ENCODE assay signal across 25 cellular contexts in the genomic region with DNA sequence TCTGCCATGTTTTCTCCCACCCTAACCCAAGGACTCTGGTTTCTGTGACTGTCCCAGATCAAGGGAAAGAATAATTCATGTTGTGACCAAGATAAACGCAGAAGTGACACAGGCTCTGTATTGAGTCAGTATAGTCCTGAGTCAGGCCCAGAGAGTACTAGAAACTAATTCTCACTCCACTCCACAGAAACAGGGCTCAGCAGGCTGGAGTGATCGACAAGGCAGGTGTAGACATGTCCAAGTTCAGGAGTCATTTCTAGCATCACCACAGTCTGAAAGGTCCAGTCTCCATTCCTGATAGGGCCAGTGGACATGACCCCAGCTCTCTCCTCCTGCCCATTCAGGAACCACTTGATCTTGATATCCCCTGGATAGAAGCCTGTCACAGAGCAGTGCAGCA. TPM values are rescaled to one million over a fixed set of nuclear protein-coding genes. Genes with fewer than 3 reads are reported as not detected.
DNase-seq lines count a peak whose midpoint lies in the region; ATAC-seq and TF ChIP-seq lines count a peak whose summit lies in the region.
"Had no signal": no experiment of that assay in that cellular context is flagged by ENCODE, and none has a peak within 500 bp of the region (broad histone marks: within the 10 kb centered on the region; RNA-seq: fewer than 3 reads in every experiment).

No MANE protein-coding gene starts in this region.

- POLR2A ChIA-PET in MCF 10A (lab: Yijun Ruan, JAX) (interaction anchor here (1.1 kb wide), 1 partner anchor 30 kb away, joined by 4 read pairs; no protein-coding TSS in a partner anchor), RWPE1 (lab: Yijun Ruan, JAX; ENCODE audit: low non-redundant PET) (no interaction called here)
- POLR2A ChIA-PET in activated CD4-positive, alpha-beta memory T cell treated with anti-CD3 and anti-CD28 coated beads, Interleukin-2, amount 10 ng/mL, durations not matched to agents 7 days and 5 days (lab: Charles Lee): interaction anchor here (1.9 kb wide), 1 partner anchor 13 kb away, joined by 11 read pairs; no protein-coding TSS in a partner anchor

- CTCF ChIA-PET in mammary epithelial cell (lab: Charles Lee; ENCODE audit: low non-redundant PET): no interaction called here
- CTCF ChIA-PET in MCF 10A (lab: Yijun Ruan, JAX): interaction anchor here (0.5 to 0.7 kb wide), 5 partner anchors 54 to 619 kb away, joined by 3 to 4 read pairs (median 4); no protein-coding TSS in a partner anchor
- CTCF ChIA-PET in RWPE1 (lab: Yijun Ruan, JAX): interaction anchor here (0.6 kb wide), 1 partner anchor 861 kb away, joined by 3 read pairs; no protein-coding TSS in a partner anchor
- CTCF ChIA-PET in activated CD4-positive, alpha-beta memory T cell treated with anti-CD3 and anti-CD28 coated beads, Interleukin-2, amount 10 ng/mL, durations not matched to agents 7 days and 5 days (lab: Charles Lee): no interaction called here

- ATAC-seq in foreskin keratinocyte (peak; percentile 44), HG02981 (IDR thresholded peaks at IDR 0.05; ENCODE audit: unreplicated experiment) (no peak), HG03108 (IDR thresholded peaks at IDR 0.05; ENCODE audit: unreplicated experiment) (no peak)
- ATAC-seq: CD8-positive, alpha-beta T cell; pancreas; WTC11 had no signal

- H3K9me3 ChIP-seq in mammary epithelial cell (replicated peaks; ENCODE audit: insufficient read depth, low read length): no peaks in the 10 kb centered on the region
- H3K9me3 ChIP-seq: BE2C, HAP-1, pancreas, SJSA1, testis had no signal

- H3K4me1 Mint-ChIP-seq in MCF 10A (ENCODE audit: insufficient read depth, unreplicated experiment): peaks cover 3% of the 10 kb centered on the region
- no peaks in the 10 kb centered on the region for H3K4me1 Mint-ChIP-seq in activated CD4-positive, alpha-beta memory T cell treated with anti-CD3 and anti-CD28 coated beads, Interleukin-2, amount 10 ng/mL, durations not matched to agents 7 days and 5 days
- H3K4me1 Mint-ChIP-seq: WTC11 had no signal

- in situ Hi-C loops in mammary epithelial cell (cut with MboI; ENCODE audit: low sequenced_read_pairs in 2 of 2): no loop called here

- TF ChIP-seq CTCF in mammary epithelial cell (conservative IDR thresholded peaks at IDR 0.05 in 1 of 2, IDR thresholded peaks at IDR 0.05 in 1 of 2; ENCODE audit: extremely low read depth in 1 of 2, insufficient read depth in 1 of 2, low read depth in 1 of 2, low read length in 2 of 2) (no peak), MCF 10A (IDR thresholded peaks at IDR 0.05; ENCODE audit: unreplicated experiment) (no peak), RWPE1 (conservative IDR thresholded peaks at IDR 0.05; ENCODE audit: low read depth) (no peak), foreskin keratinocyte (conservative IDR thresholded peaks at IDR 0.05) (no peak)

- H3K27me3 ChIP-seq in mammary epithelial cell (ENCODE audit: insufficient read depth, low read length) (no peaks in the 10 kb centered on the region), foreskin keratinocyte (no peaks in the 10 kb centered on the region)
- H3K27me3 ChIP-seq: pancreas, testis had no signal

- no peak overlapping the region for H3K4me3 ChIP-seq in mammary epithelial cell (replicated peaks in 1 of 3; ENCODE audit: insufficient read depth in 1 of 3, low read depth in 2 of 3, low read length in 3 of 3)
- H3K4me3 ChIP-seq: HAP-1, lung, pancreas, SJSA1, testis had no signal

- no TSS peak for BruUV-seq in mammary epithelial cell (replicated peaks; lab: Mats Ljungman, UMichigan)
- BruUV-seq in MCF 10A (replicated peaks; lab: Mats Ljungman, UMichigan): no TSS peak

- dilution Hi-C loops in mammary epithelial cell (cut with HindIII; ENCODE audit: low sequenced_read_pairs): loop anchor here (5.0 kb wide), 2 partner anchors 38 to 52 kb away; a partner anchor contains a TSS

- H3K4me2 ChIP-seq in mammary epithelial cell (ENCODE audit: insufficient read depth, low read depth, low read length): peak overlapping the region; percentile 34

- WGBS in mammary epithelial cell (ENCODE audit: low coverage, missing lambda C conversion rate): 42% methylated on average over 2 of the region's 2 CpGs

- H3K27ac Mint-ChIP-seq in MCF 10A (ENCODE audit: low read depth, unreplicated experiment): no peak overlapping the region
- no peak overlapping the region for H3K27ac Mint-ChIP-seq in activated CD4-positive, alpha-beta memory T cell treated with anti-CD3 and anti-CD28 coated beads, Interleukin-2, amount 10 ng/mL, durations not matched to agents 7 days and 5 days
- H3K27ac Mint-ChIP-seq: activated CD4-positive, alpha-beta memory T cell treated with anti-CD3 and anti-CD28 coated beads for 36 hours; CD8-positive, alpha-beta T cell; WTC11 had no signal

- peak; percentile 83 for DNase-seq in mammary epithelial cell
- DNase-seq in MCF 10A (ENCODE audit: unreplicated experiment): no peak
- peak; percentile 16 for DNase-seq in RWPE1 (ENCODE audit: low spot score)
- peak; percentile 46 to 70 for DNase-seq in foreskin keratinocyte
- DNase-seq in activated CD4-positive, alpha-beta memory T cell treated with anti-CD3 and anti-CD28 coated beads, Interleukin-2, amount 10 ng/mL, durations not matched to agents 7 days and 5 days: no peak
- DNase-seq: activated CD4-positive, alpha-beta memory T cell treated with anti-CD3 and anti-CD28 coated beads for 36 hours; activated CD8-positive, alpha-beta memory T cell treated with anti-CD3 and anti-CD28 coated beads, Interleukin-2, amount 50 U/mL, for 4 hours; activated naive CD4-positive, alpha-beta T cell treated with anti-CD3 and anti-CD28 coated beads, Interleukin-2, amount 50 U/mL, for 16 hours; BE2C; CD8-positive, alpha-beta T cell; hippocampal formation; pancreas; RPMI8226; stimulated activated naive CD4-positive, alpha-beta T cell treated with Interleukin-2 at 50 U/mL for 16 hours; T-helper 1 cell; testis had no signal

- H3K4me1 ChIP-seq in mammary epithelial cell (ENCODE audit: insufficient read depth, low read length) (peaks cover 44% of the 10 kb centered on the region), foreskin keratinocyte (peaks cover 26% of the 10 kb centered on the region)
- H3K4me1 ChIP-seq: BE2C, pancreas, SJSA1, testis had no signal

- no peak overlapping the region for H3K9ac ChIP-seq in mammary epithelial cell (ENCODE audit: insufficient read depth, low read length)

- no peaks in the 10 kb centered on the region for H3K36me3 Mint-ChIP-seq in MCF 10A (ENCODE audit: insufficient read depth, unreplicated experiment)
- H3K36me3 Mint-ChIP-seq in activated CD4-positive, alpha-beta memory T cell treated with anti-CD3 and anti-CD28 coated beads, Interleukin-2, amount 10 ng/mL, durations not matched to agents 7 days and 5 days (ENCODE audit: low read depth): no peaks in the 10 kb centered on the region
- H3K36me3 Mint-ChIP-seq: activated CD4-positive, alpha-beta memory T cell treated with anti-CD3 and anti-CD28 coated beads for 36 hours; WTC11 had no signal

- H4K20me1 ChIP-seq in mammary epithelial cell (ENCODE audit: insufficient read depth, low read length): no peaks in the 10 kb centered on the region

- H3K79me2 ChIP-seq in mammary epithelial cell (ENCODE audit: insufficient read depth, low read length): no peaks in the 10 kb centered on the region

- H3K9me3 Mint-ChIP-seq in MCF 10A (ENCODE audit: unreplicated experiment): no peaks in the 10 kb centered on the region
- no peaks in the 10 kb centered on the region for H3K9me3 Mint-ChIP-seq in activated CD4-positive, alpha-beta memory T cell treated with anti-CD3 and anti-CD28 coated beads, Interleukin-2, amount 10 ng/mL, durations not matched to agents 7 days and 5 days
- H3K9me3 Mint-ChIP-seq: activated CD4-positive, alpha-beta memory T cell treated with anti-CD3 and anti-CD28 coated beads for 36 hours; CD8-positive, alpha-beta T cell; WTC11 had no signal

- no peaks in the 10 kb centered on the region for H3K27me3 Mint-ChIP-seq in MCF 10A (ENCODE audit: insufficient read depth, unreplicated experiment)
- H3K27me3 Mint-ChIP-seq in activated CD4-positive, alpha-beta memory T cell treated with anti-CD3 and anti-CD28 coated beads, Interleukin-2, amount 10 ng/mL, durations not matched to agents 7 days and 5 days: peaks cover 2% of the 10 kb centered on the region

- H3K27ac ChIP-seq in mammary epithelial cell (ENCODE audit: insufficient read depth, low read depth, low read length) (peak overlapping the region; percentile 48), RWPE1 (no peak overlapping the region), foreskin keratinocyte (no peak overlapping the region)
- H3K27ac ChIP-seq: pancreas, SJSA1, testis had no signal

- intact Hi-C loops in mammary epithelial cell (cut with micrococcal nuclease): no loop called here
- intact Hi-C loops in MCF 10A (cut with micrococcal nuclease): no loop called here

- H2AFZ ChIP-seq in mammary epithelial cell (ENCODE audit: low read depth, low read length): peak overlapping the region; percentile 37

- no peaks in the 10 kb centered on the region for H3K36me3 ChIP-seq in mammary epithelial cell (ENCODE audit: insufficient read depth, low read length)
- H3K36me3 ChIP-seq: BE2C, HAP-1, pancreas, SJSA1 had no signal

- H3K4me3 Mint-ChIP-seq in MCF 10A (ENCODE audit: unreplicated experiment): no peak overlapping the region
- no peak overlapping the region for H3K4me3 Mint-ChIP-seq in activated CD4-positive, alpha-beta memory T cell treated with anti-CD3 and anti-CD28 coated beads, Interleukin-2, amount 10 ng/mL, durations not matched to agents 7 days and 5 days
- H3K4me3 Mint-ChIP-seq: activated CD4-positive, alpha-beta memory T cell treated with anti-CD3 and anti-CD28 coated beads for 36 hours; CD8-positive, alpha-beta T cell; WTC11 had no signal

RNA-seq across cellular contexts. Expression of a gene that starts 2.7 kb away (rescaled TPM):
- total RNA-seq in mammary epithelial cell (1 to 10 TPM; 5.5 to 8.3 TPM), MCF 10A (2022) (0.56 and 0.79 TPM in 2 replicates), foreskin keratinocyte (3.0 and 3.4 TPM in 2 replicates)
- polyA plus RNA-seq in mammary epithelial cell (13.3 TPM), foreskin keratinocyte (3.0 and 3.5 TPM in 2 replicates)
- polyA minus RNA-seq in mammary epithelial cell: 20.0 TPM
- 1 to 10 TPM; 1.5 to 2.2 TPM for total RNA-seq in activated CD4-positive, alpha-beta memory T cell treated with anti-CD3 and anti-CD28 coated beads, Interleukin-2, amount 10 ng/mL, durations not matched to agents 7 days and 5 days
- total RNA-seq: LHCN-M2, renal cortical epithelial cell had no signal
- polyA plus RNA-seq: neural cell had no signal

RNA-seq across cellular contexts. Expression of a gene that starts 24.4 kb away (rescaled TPM):
- total RNA-seq in mammary epithelial cell (10 to 100 TPM; 41.8 to 63.4 TPM), MCF 10A (2022) (43.3 and 61.2 TPM in 2 replicates), foreskin keratinocyte (52.8 and 67.4 TPM in 2 replicates)
- polyA plus RNA-seq in mammary epithelial cell (23.4 TPM), foreskin keratinocyte (52.7 and 64.8 TPM in 2 replicates)
- polyA minus RNA-seq in mammary epithelial cell: 143 TPM
- total RNA-seq in activated CD4-positive, alpha-beta memory T cell treated with anti-CD3 and anti-CD28 coated beads, Interleukin-2, amount 10 ng/mL, durations not matched to agents 7 days and 5 days: 100 to 1,000 TPM; 203 to 211 TPM

RNA-seq across cellular contexts. Expression of a gene that starts 29.7 kb away (rescaled TPM):
- 10 to 100 TPM; 21.0 to 29.2 TPM for total RNA-seq in mammary epithelial cell
- polyA plus RNA-seq in mammary epithelial cell: 48.2 TPM
- polyA minus RNA-seq in mammary epithelial cell: 35.2 TPM
- 34.1 and 47.3 TPM in 2 replicates for total RNA-seq in MCF 10A (2022)
- total RNA-seq in foreskin keratinocyte: 88.1 and 89.7 TPM in 2 replicates
- 119 and 125 TPM in 2 replicates for polyA plus RNA-seq in foreskin keratinocyte
- 100 to 1,000 TPM; 389 to 401 TPM for total RNA-seq in activated CD4-positive, alpha-beta memory T cell treated with anti-CD3 and anti-CD28 coated beads, Interleukin-2, amount 10 ng/mL, durations not matched to agents 7 days and 5 days
- polyA plus RNA-seq: neural cell had no signal

RNA-seq across cellular contexts. Expression of a gene that starts 39.4 kb away (rescaled TPM):
- 10 to 100 TPM; 49.2 to 50.1 TPM for total RNA-seq in mammary epithelial cell
- polyA plus RNA-seq in mammary epithelial cell: 35.5 TPM
- 37.7 TPM for polyA minus RNA-seq in mammary epithelial cell
- 32.3 and 35.2 TPM in 2 replicates for total RNA-seq in MCF 10A (2022)
- 77.4 and 79.2 TPM in 2 replicates for total RNA-seq in foreskin keratinocyte
- polyA plus RNA-seq in foreskin keratinocyte: 68.0 and 75.5 TPM in 2 replicates
- total RNA-seq in activated CD4-positive, alpha-beta memory T cell treated with anti-CD3 and anti-CD28 coated beads, Interleukin-2, amount 10 ng/mL, durations not matched to agents 7 days and 5 days: 100 to 1,000 TPM; 410 to 412 TPM
- polyA plus RNA-seq: neural cell had no signal

RNA-seq across cellular contexts. Expression of a gene that starts 39.8 kb away (rescaled TPM):
- 10 to 100 TPM in 1 of 2 donors, 1 to 10 TPM in 1; 2.7 to 10.1 TPM for total RNA-seq in mammary epithelial cell
- 19.0 TPM for polyA plus RNA-seq in mammary epithelial cell
- polyA minus RNA-seq in mammary epithelial cell: 10.5 TPM
- 3.5 and 4.4 TPM in 2 replicates for total RNA-seq in MCF 10A (2022)
- 33.9 and 44.1 TPM in 2 replicates for total RNA-seq in foreskin keratinocyte
- 71.1 and 76.9 TPM in 2 replicates for polyA plus RNA-seq in foreskin keratinocyte
- total RNA-seq in activated CD4-positive, alpha-beta memory T cell treated with anti-CD3 and anti-CD28 coated beads, Interleukin-2, amount 10 ng/mL, durations not matched to agents 7 days and 5 days: 100 to 1,000 TPM; 368 to 372 TPM
- polyA plus RNA-seq: neural cell had no signal

Comparison
In these comparisons a context has a peak if more than half of its experiments do, and no peak if none do; other contexts are left out.
1. DNase-seq: peak in mammary epithelial cell (single experiment), RWPE1 (single experiment) and foreskin keratinocyte (2 of 2); none in MCF 10A (single experiment) and activated CD4-positive, alpha-beta memory T cell treated with anti-CD3 and anti-CD28 coated beads, Interleukin-2, amount 10 ng/mL, durations not matched to agents 7 days and 5 days (single experiment).
2. CTCF ChIA-PET loops: an anchor here in MCF 10A (0.5 to 0.7 kb wide) and RWPE1 (0.6 kb wide); none called in mammary epithelial cell and activated CD4-positive, alpha-beta memory T cell treated with anti-CD3 and anti-CD28 coated beads, Interleukin-2, amount 10 ng/mL, durations not matched to agents 7 days and 5 days.